17 cellular contexts compared by ENCODE assay signal in genomic region chr6:33513213-33513612, GRCh38. TPM values are rescaled to one million over a fixed set of nuclear protein-coding genes. Genes with fewer than 3 reads are reported as not detected.
A peak's percentile ranks its signal among the peaks of the same experiment; 100 is the strongest.
DNase-seq lines count a peak whose midpoint lies in the region; ATAC-seq, FAIRE-seq and TF ChIP-seq lines count a peak whose summit lies in the region.
"Had no signal": no experiment of that assay in that cellular context is flagged by ENCODE, and none has a peak within 500 bp of the region (broad histone marks: within the 10 kb centered on the region; RNA-seq: fewer than 3 reads in every experiment).

No MANE protein-coding gene starts in this region.

- H3K27me3 Mint-ChIP-seq in endodermal cell (ENCODE audit: insufficient read depth) = peaks cover 13% of the 10 kb centered on the region

- no peak for TF ChIP-seq EP300 in A549 (IDR thresholded peaks at IDR 0.05)

- no peak overlapping the region for H3K9ac ChIP-seq in endodermal cell (ENCODE audit: extremely low read depth, low read length, poor library complexity, severe bottlenecking)

- H3K36me3 Mint-ChIP-seq in endodermal cell (ENCODE audit: low read depth) = no peaks in the 10 kb centered on the region

- POLR2A ChIA-PET in A549 (lab: Yijun Ruan, JAX) (no interaction called here), Panc1 (lab: Charles Lee) (no interaction called here)

- H3K27ac ChIP-seq in A549 (no peak overlapping the region), Panc1 (ENCODE audit: low read length) (no peak overlapping the region), endodermal cell (ENCODE audit: low read depth, low read length) (no peak overlapping the region)

- peak; percentile 83 to 88 for ATAC-seq in A549
- ATAC-seq in Panc1 = peak; percentile 76

- H3K4me3 Mint-ChIP-seq in endodermal cell = no peak overlapping the region

- H3K9me3 Mint-ChIP-seq in endodermal cell = no peaks in the 10 kb centered on the region

- H3K4me2 ChIP-seq in A549 = no peak overlapping the region

- WGBS in A549 (ENCODE audit: missing lambda C conversion rate) = 100% methylated on average over 1 of the region's 1 CpG
- 88% methylated on average over 1 of the region's 1 CpG; no CpG with 5 or more reads in 1 of the 2 experiments for WGBS in endodermal cell (ENCODE audit: insufficient coverage in 1 of 2, insufficient read length in 1 of 2), 2 experiments

- TF ChIP-seq CTCF in A549 (IDR thresholded peaks at IDR 0.05) = no peak
- peak; percentile 43 for TF ChIP-seq CTCF in GM12873 (IDR thresholded peaks at IDR 0.05; ENCODE audit: insufficient read depth, low read depth, low read length, missing control alignments)
- no peak for TF ChIP-seq CTCF in Panc1 (IDR thresholded peaks at IDR 0.05)
- peak; percentile 43 for TF ChIP-seq CTCF in endodermal cell (conservative IDR thresholded peaks at IDR 0.05)

- H3K27ac Mint-ChIP-seq in endodermal cell = no peak overlapping the region

- peaks cover 24% of the 10 kb centered on the region for H3K4me1 Mint-ChIP-seq in endodermal cell

- H3K4me3 ChIP-seq in A549 = no peak overlapping the region
- H3K4me3 ChIP-seq in Panc1 (ENCODE audit: low read depth in 2 of 2, low read length in 2 of 2) = no peak overlapping the region
- no peak overlapping the region for H3K4me3 ChIP-seq in endodermal cell (ENCODE audit: low read length)
- no peak overlapping the region for H3K4me3 ChIP-seq in H7 (ENCODE audit: insufficient read depth, low read depth, low read length)
- H3K4me3 ChIP-seq: MG63 had no signal

- CTCF ChIA-PET in A549 (lab: Yijun Ruan, JAX) (interaction anchor here (1.0 kb wide), 1 partner anchor 88 kb away, joined by 3 read pairs; no protein-coding TSS in a partner anchor), Panc1 (lab: Charles Lee) (interaction anchor here (0.6 to 2.1 kb wide), 2 partner anchors 10 to 1879 kb away, joined by 3 to 12 read pairs; no protein-coding TSS in a partner anchor)

- no peaks in the 10 kb centered on the region for H3K27me3 ChIP-seq in Panc1 (ENCODE audit: control insufficient read depth, insufficient read depth, low read length)
- no peaks in the 10 kb centered on the region for H3K27me3 ChIP-seq in endodermal cell (ENCODE audit: control insufficient read depth, insufficient read depth, low read length, poor library complexity, severe bottlenecking)
- H3K27me3 ChIP-seq in H7 (ENCODE audit: control insufficient read depth, insufficient read depth, low read length) = no peaks in the 10 kb centered on the region
- H3K27me3 ChIP-seq: MG63 had no signal

- no peaks in the 10 kb centered on the region for H3K9me3 ChIP-seq in A549
- no peaks in the 10 kb centered on the region for H3K9me3 ChIP-seq in Panc1 (ENCODE audit: control insufficient read depth, insufficient read depth, low read depth, low read length)
- H3K9me3 ChIP-seq in endodermal cell (ENCODE audit: control insufficient read depth, low read length) = no peaks in the 10 kb centered on the region
- H3K9me3 ChIP-seq: MG63 had no signal

- no peak for DNase-seq in A549 (ENCODE audit: low read depth in 1 of 2, low spot score in 1 of 2)
- no peak for DNase-seq in Panc1 (ENCODE audit: low read depth, low spot score)
- no peak for DNase-seq in endodermal cell
- DNase-seq in occipital lobe (lab: John Stamatoyannopoulos, UW) = no peak
- DNase-seq in H7 = no peak
- no peak for DNase-seq in stimulated activated CD4-positive, alpha-beta T cell treated with anti-CD3 and anti-CD28 coated beads, Interleukin-12 subunit alpha, Interleukin-12 subunit beta, amount 100 ng/mL, for 4 hours
- DNase-seq in DMS79 treated with DMSO at 0.1 percent for 48 hours (lab: John Stamatoyannopoulos, UW) = no peak
- DNase-seq: DND-41, GDM1, KG1, MG63, NCI-H1105 treated with DMSO at 0.1 percent for 48 hours, NCI-H1930, NCI-H2171 treated with DMSO at 0.1 percent for 48 hours, NCI-H510A treated with DMSO at 0.1 percent for 48 hours, SW 1271 had no signal

- BruUV-seq in Panc1 (replicated peaks; lab: Mats Ljungman, UMichigan) = no TSS peak

- H3K4me1 ChIP-seq in A549 (no peaks in the 10 kb centered on the region), Panc1 (ENCODE audit: control insufficient read depth, insufficient read depth, low read length) (0 out of 2 replicates have a peak, but pooled peaks cover 4% of the 10 kb centered on the region), endodermal cell (ENCODE audit: control insufficient read depth, insufficient read depth, low read length) (peaks cover 3% of the 10 kb centered on the region)

- no peak for FAIRE-seq in A549 (lab: Jason Lieb, UNC)

- TF ChIP-seq RAD21 in A549 (conservative IDR thresholded peaks at IDR 0.05 in 1 of 2, IDR thresholded peaks at IDR 0.05 in 1 of 2) = no peak

- TF ChIP-seq POLR2A in A549 (IDR thresholded peaks at IDR 0.05; ENCODE audit: low read length) = no peak

- H3K36me3 ChIP-seq in Panc1 (ENCODE audit: control insufficient read depth, insufficient read depth, low read length) (no peaks in the 10 kb centered on the region), endodermal cell (ENCODE audit: control insufficient read depth, insufficient read depth, low read length) (no peaks in the 10 kb centered on the region), H7 (replicated peaks; ENCODE audit: control insufficient read depth, insufficient read depth, low read length) (no peaks in the 10 kb centered on the region)
- H3K36me3 ChIP-seq: MG63 had no signal

- in situ Hi-C loops in Panc1 (cut with HindIII; ENCODE audit: low pct_unique_long_range_greater_than_20kb, low sequenced_read_pairs) = no loop called here

- intact Hi-C loops in Panc1 (cut with micrococcal nuclease; ENCODE audit: unreplicated experiment) = no loop called here

TF ChIP-seq in A549, 52 proteins besides CTCF, POLR2A, EP300 and RAD21 (continues in another document):
- TF ChIP-seq ZNF302 (CRISPR knock-in tag; IDR thresholded peaks at IDR 0.05) = no peak
- no peak for TF ChIP-seq E2F6 (IDR thresholded peaks at IDR 0.05; ENCODE audit: borderline replicate concordance, low read depth)
- no peak for TF ChIP-seq HEYL (CRISPR knock-in tag; IDR thresholded peaks at IDR 0.05)
- no peak for TF ChIP-seq NFE2L2 (conservative IDR thresholded peaks at IDR 0.05; ENCODE audit: low read length)
- no peak for TF ChIP-seq TFCP2L1 (CRISPR knock-in tag; IDR thresholded peaks at IDR 0.05)
- TF ChIP-seq ZSCAN20 (CRISPR knock-in tag; IDR thresholded peaks at IDR 0.05) = no peak
- TF ChIP-seq FOSB (CRISPR knock-in tag; IDR thresholded peaks at IDR 0.05) = no peak
- no peak for TF ChIP-seq NPAS2 (CRISPR knock-in tag; IDR thresholded peaks at IDR 0.05; ENCODE audit: borderline replicate concordance)
- TF ChIP-seq TP53 (CRISPR knock-in tag; IDR thresholded peaks at IDR 0.05) = no peak
- no peak for TF ChIP-seq USF2 (IDR thresholded peaks at IDR 0.05)
- TF ChIP-seq HES2 (IDR thresholded peaks at IDR 0.05) = no peak
- no peak for TF ChIP-seq ELK1 (IDR thresholded peaks at IDR 0.05; ENCODE audit: low read depth, low read length)
- TF ChIP-seq MYC (IDR thresholded peaks at IDR 0.05; ENCODE audit: borderline replicate concordance, low read length) = no peak
- no peak for TF ChIP-seq NR3C1 (IDR thresholded peaks at IDR 0.05)
- TF ChIP-seq PBX3 (IDR thresholded peaks at IDR 0.05) = no peak
- no peak for TF ChIP-seq HOXB13 (CRISPR knock-in tag; IDR thresholded peaks at IDR 0.05; ENCODE audit: low read depth)

RNA-seq across cellular contexts. Expression of gene ZBTB9, which starts 58.8 kb away (rescaled TPM):
- polyA plus RNA-seq in A549 (2011; rRNA removed) (6.9 and 9.5 TPM in 2 replicates), A549 (2017; fragmentation: RNase III; extraction: RNeasy Plus Mini Kit Qiagen cat#74134 plus additional on column Dnase treatment) (9.1 to 9.9 TPM (median 9.5 TPM) in 3 replicates)
- polyA plus RNA-seq in A549 (2012; cell fraction: cytosol; rRNA removed) = 3.2 and 4.1 TPM in 2 replicates
- polyA plus RNA-seq in A549 (2012; cell fraction: nucleus; rRNA removed) = 7.9 and 9.2 TPM in 2 replicates
- polyA minus RNA-seq in A549 (2011; rRNA and poly(A)+ RNA removed) = 13.9 and 18.0 TPM in 2 replicates
- total RNA-seq in Panc1 (2021; ENCODE audit: unreplicated experiment) (17.6 TPM), endodermal cell (10 to 100 TPM; 18.0 to 20.6 TPM), occipital lobe (9.2 TPM)
- 17.9 TPM for polyA plus RNA-seq in Panc1 (2012; ENCODE audit: insufficient read length)
- 14.1 TPM for polyA plus RNA-seq in endodermal cell (2013, experiment 1 of 2)
- polyA plus RNA-seq in endodermal cell (2013, experiment 2 of 2) = 12.5 TPM
- 15.5 and 16.4 TPM in 2 replicates for total RNA-seq in H7 (2014; rRNA removed; shearing (Covaris generic))

Comparison
In these comparisons a context has a peak if more than half of its experiments do, and no peak if none do; other contexts are left out.
1. CTCF ChIP-seq: peak in GM12873 (single experiment) and endodermal cell (single experiment); none in A549 (single experiment) and Panc1 (single experiment).